7 cellular contexts compared by ENCODE assay signal in the genomic region with DNA sequence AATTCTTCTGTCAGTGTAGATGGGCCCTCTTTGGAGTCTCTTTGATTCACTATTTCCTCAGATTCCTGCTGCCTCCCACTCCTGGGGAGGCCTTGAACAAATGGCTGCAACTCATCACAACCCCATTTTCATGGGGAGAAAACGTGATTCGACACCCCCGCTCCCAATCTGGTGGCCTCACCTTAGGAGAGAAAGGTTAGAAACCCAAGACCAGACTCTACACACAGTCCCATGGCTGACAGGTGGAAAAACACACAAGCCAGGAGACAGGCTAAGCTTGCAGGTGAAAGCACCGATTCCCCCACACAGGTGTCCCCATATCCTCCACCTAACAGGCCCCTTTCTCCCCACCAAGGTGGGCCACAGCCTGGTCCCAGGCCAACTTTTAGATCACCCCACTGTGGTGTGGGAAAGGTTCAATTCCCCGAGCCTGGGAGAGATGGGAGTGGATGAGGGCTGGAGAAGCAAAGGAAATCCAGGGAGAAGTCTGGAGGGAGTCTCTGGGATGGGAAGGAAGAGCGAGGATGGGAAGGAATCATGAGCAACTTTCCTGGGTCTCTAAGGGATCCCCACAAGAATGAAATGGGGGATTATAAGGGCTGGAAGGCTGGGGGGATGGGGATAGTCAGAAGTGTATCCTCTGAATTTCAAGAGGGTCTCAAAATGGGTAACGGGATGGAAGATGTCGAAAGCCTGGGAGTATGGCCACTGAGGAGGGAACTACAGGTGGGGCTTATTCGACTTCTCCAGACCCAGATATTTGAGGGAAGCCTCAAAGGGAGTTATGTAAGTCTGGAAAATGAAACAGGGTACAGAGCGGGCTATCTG. TPM values are rescaled to one million over a fixed set of nuclear protein-coding genes. Genes with fewer than 3 reads are reported as not detected.
DNase-seq lines count a peak whose midpoint lies in the region; ATAC-seq and TF ChIP-seq lines count a peak whose summit lies in the region.

No MANE protein-coding gene starts in this region.

- H3K27me3 ChIP-seq in IMR-90 (ENCODE audit: control insufficient read depth, insufficient read depth, low read length) (no peaks in the 10 kb centered on the region), right cardiac atrium (ENCODE audit: control insufficient read depth, insufficient read depth) (no peaks in the 10 kb centered on the region)

- H3K9me3 ChIP-seq in IMR-90 (ENCODE audit: control insufficient read depth, insufficient read depth, low read length) = no peaks in the 10 kb centered on the region
- no peaks in the 10 kb centered on the region for H3K9me3 ChIP-seq in right cardiac atrium (ENCODE audit: control insufficient read depth, low read length)

- no peak overlapping the region for H2BK15ac ChIP-seq in IMR-90 (ENCODE audit: low read depth, low read length)

- intact Hi-C loops in IMR-90 (cut with micrococcal nuclease) = loop anchor here (5.0 kb wide), 1 partner anchor 384 kb away; no protein-coding TSS in a partner anchor
- intact Hi-C loops in right cardiac atrium (cut with DNase I) = no loop called here

- H3K9me1 ChIP-seq in IMR-90 (ENCODE audit: insufficient read depth, low read length) = peaks cover 24% of the 10 kb centered on the region

- no peak overlapping the region for H2BK5ac ChIP-seq in IMR-90 (ENCODE audit: low read depth, low read length, poor library complexity, severe bottlenecking)

- no peak for TF ChIP-seq POLR2A in IMR-90 (IDR thresholded peaks at IDR 0.05; ENCODE audit: low read depth, low read length)

- no peaks in the 10 kb centered on the region for H3K9me3 Mint-ChIP-seq in activated T-cell treated with anti-CD3 and anti-CD28 coated beads, Interleukin-2, amount 50 U/mL, for 72 hours

- no peak overlapping the region for H3K18ac ChIP-seq in IMR-90 (ENCODE audit: low read depth, low read length)

- 7% methylated on average over 4 of the region's 10 CpGs; no CpG with 5 or more reads in 1 of the 2 experiments for WGBS in IMR-90 (ENCODE audit: extremely low coverage in 2 of 2, insufficient read length in 1 of 2), 2 experiments
- 32% methylated on average over 10 of the region's 10 CpGs for WGBS in right cardiac atrium

- DNase-seq in IMR-90 (no peak), right cardiac atrium (no peak), HUDEP-2 (lab: John Stamatoyannopoulos, UW; ENCODE audit: unreplicated experiment in 76 of 76) (no peak), NAMALWA (ENCODE audit: low spot score) (no peak), DMS153 treated with DMSO at 0.1 percent for 48 hours (lab: John Stamatoyannopoulos, UW; ENCODE audit: unreplicated experiment) (no peak)
- DNase-seq in activated T-cell treated with anti-CD3 and anti-CD28 coated beads, Interleukin-2, amount 50 U/mL, for 72 hours = peak in 1 of 2 donors; percentile 19
- peak; percentile 35 to 41 for DNase-seq in stimulated activated CD4-positive, alpha-beta T cell treated with anti-CD3 and anti-CD28 coated beads, Interleukin-2, amount 100 ng/mL, for 24 hours

- H3K36me3 ChIP-seq in IMR-90 (ENCODE audit: control insufficient read depth, insufficient read depth, low read length) = peaks cover 15% of the 10 kb centered on the region

- no peak for ATAC-seq in IMR-90 (ENCODE audit: low read depth)
- no peak for ATAC-seq in activated T-cell treated with anti-CD3 and anti-CD28 coated beads, Interleukin-2, amount 50 U/mL, for 72 hours (replicated peaks in 1 of 2)
- ATAC-seq in right cardiac atrium = no peak

- peak overlapping the region; percentile 99 for H3K27ac Mint-ChIP-seq in activated T-cell treated with anti-CD3 and anti-CD28 coated beads, Interleukin-2, amount 50 U/mL, for 72 hours

- peak overlapping the region; percentile 76 to 81; a peak in 3 of 4 replicates for H4K8ac ChIP-seq in IMR-90 (ENCODE audit: low read depth in 2 of 2, low read length in 2 of 2)

- H4K5ac ChIP-seq in IMR-90 (ENCODE audit: low read depth, low read length) = peak overlapping the region; percentile 30; the same call in 1 of the 2 replicates

- H2AK9ac ChIP-seq in IMR-90 (replicated peaks; ENCODE audit: low read depth, low read length, poor library complexity) = peak overlapping the region; percentile 97

- no peak overlapping the region for H2BK20ac ChIP-seq in IMR-90 (ENCODE audit: low read depth, low read length)

- dilution Hi-C loops in IMR-90 (cut with HindIII; ENCODE audit: low sequenced_read_pairs, unreplicated experiment) = no loop called here

- H2AK5ac ChIP-seq in IMR-90 (ENCODE audit: low read depth, low read length) = peak overlapping the region; percentile 61

- CTCF ChIA-PET in IMR-90 (lab: Yijun Ruan, JAX) = no interaction called here

- H3K4me1 Mint-ChIP-seq in activated T-cell treated with anti-CD3 and anti-CD28 coated beads, Interleukin-2, amount 50 U/mL, for 72 hours (ENCODE audit: low read depth) = peaks cover 77% of the 10 kb centered on the region

- no peak overlapping the region for H2BK120ac ChIP-seq in IMR-90 (ENCODE audit: low read depth, low read length)

- peaks cover 43% of the 10 kb centered on the region for H4K20me1 ChIP-seq in IMR-90 (ENCODE audit: insufficient read depth, low read length)

- peaks cover 21% of the 10 kb centered on the region for H3K4me1 ChIP-seq in IMR-90 (ENCODE audit: control insufficient read depth, insufficient read depth, low read length)
- peaks cover 21% of the 10 kb centered on the region for H3K4me1 ChIP-seq in right cardiac atrium (ENCODE audit: control insufficient read depth, insufficient read depth, low read length)

- H4K91ac ChIP-seq in IMR-90 (ENCODE audit: insufficient read depth, low read depth, low read length) = peak overlapping the region; percentile 51

- H3K4me3 Mint-ChIP-seq in activated T-cell treated with anti-CD3 and anti-CD28 coated beads, Interleukin-2, amount 50 U/mL, for 72 hours = peak overlapping the region; percentile 92 to 100

- TSS peak; percentile 50 for BruUV-seq in IMR-90 (replicated peaks; lab: Mats Ljungman, UMichigan)

- H3K27me3 Mint-ChIP-seq in activated T-cell treated with anti-CD3 and anti-CD28 coated beads, Interleukin-2, amount 50 U/mL, for 72 hours (ENCODE audit: low read depth) = no peaks in the 10 kb centered on the region

- H3K36me3 Mint-ChIP-seq in activated T-cell treated with anti-CD3 and anti-CD28 coated beads, Interleukin-2, amount 50 U/mL, for 72 hours (ENCODE audit: insufficient read depth in 2 of 2) = peaks cover 36 to 63% of the 10 kb centered on the region in 2 donors

- peak overlapping the region; percentile 66 for H3K56ac ChIP-seq in IMR-90 (ENCODE audit: extremely low read depth, insufficient read depth, low read length)

- peaks cover 67 to 87% of the 10 kb centered on the region in 2 experiments for H3K79me1 ChIP-seq in IMR-90 (ENCODE audit: low read depth in 1 of 2, low read length in 2 of 2)

- TF ChIP-seq RAD21 in IMR-90 (IDR thresholded peaks at IDR 0.05; ENCODE audit: low read length) = no peak

- peak overlapping the region; percentile 90 for H2AFZ ChIP-seq in IMR-90 (replicated peaks; ENCODE audit: low read length, poor library complexity)

- H3K23ac ChIP-seq in IMR-90 (ENCODE audit: low read depth, low read length) = peak overlapping the region; percentile 53

- H3K4me2 ChIP-seq in IMR-90 (ENCODE audit: low read depth, low read length) = peak overlapping the region; percentile 95

- peak overlapping the region; percentile 65 for H3K27ac ChIP-seq in IMR-90 (ENCODE audit: insufficient read depth, low read length)
- H3K27ac ChIP-seq in right cardiac atrium (ENCODE audit: low read length) = peak overlapping the region; percentile 82

- H3K14ac ChIP-seq in IMR-90 (replicated peaks; ENCODE audit: low read depth, low read length) = peak overlapping the region; percentile 48

- peak overlapping the region; percentile 93 for H3K4me3 ChIP-seq in IMR-90 (ENCODE audit: insufficient read depth, low read depth, low read length)
- H3K4me3 ChIP-seq in right cardiac atrium (ENCODE audit: low read length) = peak overlapping the region; percentile 78

- H3K9ac ChIP-seq in IMR-90 (ENCODE audit: low read depth, low read length) = peak overlapping the region; percentile 94

- POLR2A ChIA-PET in IMR-90 (lab: Charles Lee; ENCODE audit: unreplicated experiment) = no interaction called here

- H3K4ac ChIP-seq in IMR-90 (ENCODE audit: low read depth, low read length) = peak overlapping the region; percentile 84

- no peak for TF ChIP-seq CTCF in IMR-90 (conservative IDR thresholded peaks at IDR 0.05; ENCODE audit: low read depth, low read length)

- in situ Hi-C loops in IMR-90 (cut with MboI; ENCODE audit: low sequenced_read_pairs) = no loop called here

TF ChIP-seq in IMR-90, 13 proteins besides CTCF, POLR2A, EP300 and RAD21 (continues in another document):
- TF ChIP-seq MAFK (IDR thresholded peaks at IDR 0.05; ENCODE audit: low read depth, low read length) (no peak), RCOR1 (IDR thresholded peaks at IDR 0.05; ENCODE audit: insufficient replicate concordance, low read length) (no peak), NFE2L2 (IDR thresholded peaks at IDR 0.05; ENCODE audit: low read depth, low read length) (no peak), MAZ (IDR thresholded peaks at IDR 0.05; ENCODE audit: borderline replicate concordance, low read depth, low read length) (no peak), FOS (IDR thresholded peaks at IDR 0.05; ENCODE audit: low read depth, low read length) (no peak)
- TF ChIP-seq, protein P1, sequence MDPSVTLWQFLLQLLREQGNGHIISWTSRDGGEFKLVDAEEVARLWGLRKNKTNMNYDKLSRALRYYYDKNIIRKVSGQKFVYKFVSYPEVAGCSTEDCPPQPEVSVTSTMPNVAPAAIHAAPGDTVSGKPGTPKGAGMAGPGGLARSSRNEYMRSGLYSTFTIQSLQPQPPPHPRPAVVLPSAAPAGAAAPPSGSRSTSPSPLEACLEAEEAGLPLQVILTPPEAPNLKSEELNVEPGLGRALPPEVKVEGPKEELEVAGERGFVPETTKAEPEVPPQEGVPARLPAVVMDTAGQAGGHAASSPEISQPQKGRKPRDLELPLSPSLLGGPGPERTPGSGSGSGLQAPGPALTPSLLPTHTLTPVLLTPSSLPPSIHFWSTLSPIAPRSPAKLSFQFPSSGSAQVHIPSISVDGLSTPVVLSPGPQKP (IDR thresholded peaks at IDR 0.05; ENCODE audit: borderline replicate concordance, low read depth, low read length) = no peak

RNA-seq across cellular contexts. Expression of a gene that starts 0.9 kb away (rescaled TPM):
- total RNA-seq in IMR-90 (2012; rRNA removed) = 2.9 and 3.1 TPM in 2 replicates
- 7.5 and 7.7 TPM in 2 replicates for polyA plus RNA-seq in IMR-90 (2012; rRNA removed)
- polyA plus RNA-seq in IMR-90 (2012; cell fraction: cytosol; rRNA removed) = 3.8 and 4.2 TPM in 2 replicates
- 6.0 and 7.6 TPM in 2 replicates for polyA plus RNA-seq in IMR-90 (2012; cell fraction: nucleus; rRNA removed; ENCODE audit: low replicate concordance)
- total RNA-seq in activated T-cell treated with anti-CD3 and anti-CD28 coated beads, Interleukin-2, amount 50 U/mL, for 72 hours = 100 to 1,000 TPM in 1 of 2 donors, 10 to 100 TPM in 1; 98.8 to 107 TPM
- total RNA-seq in right cardiac atrium = 1 to 10 TPM; 6.3 to 7.8 (median 6.8) TPM
- 4.1 TPM for polyA plus RNA-seq in right cardiac atrium

RNA-seq across cellular contexts. Expression of a gene that starts 1.1 kb away (rescaled TPM):
- total RNA-seq in IMR-90 (2012; rRNA removed) (23.1 and 25.5 TPM in 2 replicates), right cardiac atrium (10 to 100 TPM; 27.3 to 29.3 (median 28.0) TPM)
- polyA plus RNA-seq in IMR-90 (2012; rRNA removed) (35.4 and 41.1 TPM in 2 replicates), right cardiac atrium (16.6 TPM)
- polyA plus RNA-seq in IMR-90 (2012; cell fraction: cytosol; rRNA removed) = 25.5 and 26.9 TPM in 2 replicates
- polyA plus RNA-seq in IMR-90 (2012; cell fraction: nucleus; rRNA removed; ENCODE audit: low replicate concordance) = 17.8 and 18.6 TPM in 2 replicates
- total RNA-seq in activated T-cell treated with anti-CD3 and anti-CD28 coated beads, Interleukin-2, amount 50 U/mL, for 72 hours = 10 to 100 TPM; 59.7 to 63.2 TPM

Comparison
In these comparisons a context has a peak if more than half of its experiments do, and no peak if none do; other contexts are left out.
1. DNase-seq: peak in stimulated activated CD4-positive, alpha-beta T cell treated with anti-CD3 and anti-CD28 coated beads, Interleukin-2, amount 100 ng/mL, for 24 hours (2 of 2); none in IMR-90 (single experiment), right cardiac atrium (0 of 3), HUDEP-2 (0 of 76), NAMALWA (single experiment) and DMS153 treated with DMSO at 0.1 percent for 48 hours (single experiment).
2. RNA of a gene that starts 0.9 kb away (total RNA-seq): 98.8 to 107 TPM in activated T-cell treated with anti-CD3 and anti-CD28 coated beads, Interleukin-2, amount 50 U/mL, for 72 hours; 6.3 to 7.8 TPM in right cardiac atrium and 2.9 to 3.1 TPM in IMR-90; every median in the first group is over 10 times any median in the second.